ENCODE assay signal across 19 cellular contexts in genomic region chr9:5499157-5499556, GRCh38. TPM values are rescaled to one million over a fixed set of nuclear protein-coding genes. Genes with fewer than 3 reads are reported as not detected.
"Had no signal": no experiment of that assay in that cellular context is flagged by ENCODE, and none has a peak within 500 bp of the region (broad histone marks: within the 10 kb centered on the region; RNA-seq: fewer than 3 reads in every experiment).

No MANE protein-coding gene starts in this region.

- FAIRE-seq: islet of Langerhans, pancreas, TTC549 had no signal

- DNase-seq: activated CD4-positive, alpha-beta T cell treated with anti-CD3 and anti-CD28 coated beads, Interleukin-2, amount 50 U/mL, for 4 hours; activated naive CD4-positive, alpha-beta T cell; activated naive CD8-positive, alpha-beta T cell treated with anti-CD3 and anti-CD28 coated beads, Interleukin-2, amount 10 ng/mL, durations not matched to agents 7 days and 5 days; body of pancreas; central memory CD4-positive, alpha-beta T cell; colonic mucosa; esophagus squamous epithelium; hippocampal formation; left colon; pancreas; sigmoid colon; stimulated activated CD4-positive, alpha-beta T cell treated with anti-CD3 and anti-CD28 coated beads, Interleukin-4, amount 100 ng/mL, for 4 hours had no signal

- H3K36me3 ChIP-seq: colonic mucosa, esophagus squamous epithelium, neutrophil, pancreas, sigmoid colon had no signal

- H3K9me3 ChIP-seq: body of pancreas, colonic mucosa, esophagus squamous epithelium, neutrophil, pancreas, sigmoid colon, testis had no signal

- H3K27ac ChIP-seq: body of pancreas, colonic mucosa, neutrophil, pancreas, sigmoid colon had no signal

- H3K27me3 ChIP-seq: body of pancreas, colonic mucosa, esophagus squamous epithelium, pancreas, sigmoid colon, testis had no signal

- H3K4me1 ChIP-seq: body of pancreas, colonic mucosa, pancreas, sigmoid colon had no signal

- ATAC-seq: body of pancreas; left colon; natural killer cell treated with Interleukin-12 subunit alpha and Interleukin-12 subunit beta and Interleukin-15 and Interleukin-18, amount 100 ng/mL, for 72 hours; pancreas; stimulated activated memory B cell treated with anti-CD40 and anti-IgM and Interleukin-4, amounts not matched to agents 10 μg/mL and 1 μg/mL and 100 μg/mL, for 72 hours had no signal

- H3K4me3 ChIP-seq: body of pancreas, colonic mucosa, esophagus squamous epithelium, pancreas, sigmoid colon, testis had no signal

RNA-seq across cellular contexts. Expression of gene PDCD1LG2, which starts 11.2 kb away (rescaled TPM):
- total RNA-seq: mesothelial cell of epicardium had no signal
